ENCODE assay signal across 8 cellular contexts in the genomic region with DNA sequence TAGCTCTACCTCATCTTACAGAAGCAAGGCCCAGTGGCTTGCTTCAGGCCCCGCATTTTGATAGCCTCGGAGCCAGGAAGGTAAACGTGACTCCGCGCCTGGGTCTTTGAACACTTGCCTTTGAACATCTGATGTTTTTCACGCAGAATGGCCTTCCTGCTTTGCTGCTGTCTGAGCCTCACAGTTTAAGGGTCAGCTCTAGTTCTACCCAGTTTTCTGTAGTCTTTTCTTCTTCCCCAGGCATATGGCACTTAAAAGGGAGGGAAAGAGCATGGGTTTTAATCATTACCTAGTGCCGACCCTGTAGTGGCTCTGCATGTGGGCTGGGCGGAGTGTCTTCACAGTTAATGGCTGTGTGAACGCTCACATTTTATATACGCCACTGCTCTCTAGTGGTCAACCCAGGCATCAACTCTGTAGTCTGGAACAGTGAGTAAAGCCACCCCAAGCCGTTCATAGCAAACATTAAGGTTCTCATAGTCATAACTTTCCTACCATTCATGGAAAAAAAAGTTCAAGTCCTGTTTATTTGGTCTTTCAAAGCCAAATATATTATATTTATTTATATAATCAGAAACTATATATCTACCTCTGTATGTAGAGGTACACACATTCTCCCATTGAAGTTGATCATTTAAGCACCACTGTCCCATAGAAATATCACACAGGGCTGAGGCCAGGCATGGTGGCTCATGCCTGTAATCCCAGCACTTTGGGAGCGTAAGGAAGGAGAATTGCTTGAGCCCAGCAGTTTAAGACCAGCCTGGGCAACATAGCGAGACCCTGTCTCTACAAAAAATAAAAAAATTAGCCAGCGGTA.
DNase-seq lines count a peak whose midpoint lies in the region; TF ChIP-seq lines count a peak whose summit lies in the region.

No MANE protein-coding gene starts in this region.

- H3K79me2 ChIP-seq in Loucy (ENCODE audit: insufficient read depth, low read length), result no peaks in the 10 kb centered on the region

- intact Hi-C loops in activated T-helper 2 cell treated with anti-CD3 and anti-CD28 coated beads, Interferon-gamma antibody, Interleukin-2, Interleukin-4, amounts not matched to agents 10 μg/mL and 5 μg/mL and 100 μg/mL, durations not matched to agents 14 hours and 24 hours and 36 hours (cut with micrococcal nuclease), result loop anchor here (1.0 to 10.0 kb wide), 5 partner anchors 82 to 634 kb away; a partner anchor contains a TSS

- H3K9me3 ChIP-seq in HAP-1 (no peaks in the 10 kb centered on the region), Loucy (ENCODE audit: insufficient read depth, low read depth, low read length) (peaks cover 13% of the 10 kb centered on the region; the same call in 1 of the 2 replicates)

- no peaks in the 10 kb centered on the region for H3F3A ChIP-seq in Loucy (ENCODE audit: low read depth)

- in situ Hi-C loops in HAP-1 (cut with MboI; ENCODE audit: low sequenced_read_pairs), result loop anchor here (10.0 kb wide), 1 partner anchor 652 kb away; no protein-coding TSS in a partner anchor

- DNase-seq in GM06990 (ENCODE audit: extremely low read depth, insufficient read length) (peak; percentile 51), HAP-1 (ENCODE audit: low spot score in 2 of 2) (peak; percentile 75 to 81), RPMI8226 (peak; percentile 84), fibroblast of villous mesenchyme (ENCODE audit: low read depth) (peak; percentile 77), osteocyte (ENCODE audit: extremely low spot score, unreplicated experiment) (no peak), type B pancreatic cell (ENCODE audit: extremely low spot score, unreplicated experiment) (peak; percentile 77)
- peak; percentile 69 for DNase-seq in activated T-helper 2 cell treated with anti-CD3 and anti-CD28 coated beads, Interferon-gamma antibody, Interleukin-2, Interleukin-4, amounts not matched to agents 10 μg/mL and 5 μg/mL and 100 μg/mL, durations not matched to agents 14 hours and 24 hours and 36 hours (ENCODE audit: low spot score)

- H3K27ac Mint-ChIP-seq in activated T-helper 2 cell treated with anti-CD3 and anti-CD28 coated beads, Interferon-gamma antibody, Interleukin-2, Interleukin-4, amounts not matched to agents 10 μg/mL and 5 μg/mL and 100 μg/mL, durations not matched to agents 14 hours and 24 hours and 36 hours, result no peak overlapping the region
- H3K27ac Mint-ChIP-seq in osteocyte (ENCODE audit: unreplicated experiment) (no peak overlapping the region), type B pancreatic cell (peak overlapping the region; percentile 59)

- H3K27me3 Mint-ChIP-seq in activated T-helper 2 cell treated with anti-CD3 and anti-CD28 coated beads, Interferon-gamma antibody, Interleukin-2, Interleukin-4, amounts not matched to agents 10 μg/mL and 5 μg/mL and 100 μg/mL, durations not matched to agents 14 hours and 24 hours and 36 hours (ENCODE audit: low read depth), result peaks cover 11% of the 10 kb centered on the region
- H3K27me3 Mint-ChIP-seq in osteocyte (ENCODE audit: unreplicated experiment) (peaks cover 11% of the 10 kb centered on the region), type B pancreatic cell (peaks cover 3% of the 10 kb centered on the region)

- H3K4me1 ChIP-seq in HAP-1 (no peaks in the 10 kb centered on the region), Loucy (ENCODE audit: insufficient read depth, low read length, poor library complexity, severe bottlenecking) (peaks cover 4% of the 10 kb centered on the region)

- peaks cover 10% of the 10 kb centered on the region for H3K36me3 Mint-ChIP-seq in activated T-helper 2 cell treated with anti-CD3 and anti-CD28 coated beads, Interferon-gamma antibody, Interleukin-2, Interleukin-4, amounts not matched to agents 10 μg/mL and 5 μg/mL and 100 μg/mL, durations not matched to agents 14 hours and 24 hours and 36 hours (ENCODE audit: low read depth)
- peaks cover 2% of the 10 kb centered on the region for H3K36me3 Mint-ChIP-seq in osteocyte (ENCODE audit: unreplicated experiment)
- no peaks in the 10 kb centered on the region for H3K36me3 Mint-ChIP-seq in type B pancreatic cell

- peak overlapping the region; percentile 67 for H2AFZ ChIP-seq in Loucy (ENCODE audit: low read length)

- H3K36me3 ChIP-seq in GM06990 (ENCODE audit: control insufficient read depth, insufficient read depth, low read length), result no peaks in the 10 kb centered on the region
- H3K36me3 ChIP-seq in HAP-1 (replicated peaks), result no peaks in the 10 kb centered on the region
- no peaks in the 10 kb centered on the region for H3K36me3 ChIP-seq in Loucy (ENCODE audit: insufficient read depth, low read length)

- H3K4me3 ChIP-seq in GM06990 (replicated peaks; ENCODE audit: low read depth, low read length) (no peak overlapping the region), HAP-1 (no peak overlapping the region), Loucy (ENCODE audit: low read length, poor library complexity, severe bottlenecking) (no peak overlapping the region), fibroblast of villous mesenchyme (ENCODE audit: low read depth, low read length) (no peak overlapping the region)

- H3K4me3 Mint-ChIP-seq in activated T-helper 2 cell treated with anti-CD3 and anti-CD28 coated beads, Interferon-gamma antibody, Interleukin-2, Interleukin-4, amounts not matched to agents 10 μg/mL and 5 μg/mL and 100 μg/mL, durations not matched to agents 14 hours and 24 hours and 36 hours (ENCODE audit: low read depth), result no peak overlapping the region
- H3K4me3 Mint-ChIP-seq in osteocyte (ENCODE audit: unreplicated experiment), result no peak overlapping the region
- no peak overlapping the region for H3K4me3 Mint-ChIP-seq in type B pancreatic cell

- H3K9ac ChIP-seq in Loucy (ENCODE audit: low read depth, low read length, poor library complexity, severe bottlenecking), result no peak overlapping the region

- H4K20me1 ChIP-seq in Loucy (ENCODE audit: insufficient read depth, low read length, poor library complexity, severe bottlenecking), result no peaks in the 10 kb centered on the region

- H3K9me2 ChIP-seq in Loucy (replicated peaks; ENCODE audit: low read depth, low read length), result no peaks in the 10 kb centered on the region

- TF ChIP-seq CTCF in GM06990 (IDR thresholded peaks at IDR 0.05; ENCODE audit: insufficient read depth, low read length, poor library complexity, severe bottlenecking), result peak; percentile 76
- TF ChIP-seq CTCF in Loucy (conservative IDR thresholded peaks at IDR 0.05; ENCODE audit: low read length), result peak; percentile 89
- TF ChIP-seq CTCF in fibroblast of villous mesenchyme (IDR thresholded peaks at IDR 0.05; ENCODE audit: insufficient read depth, low read depth, low read length), result peak; percentile 92
- peak; percentile 88 for TF ChIP-seq CTCF in osteocyte (IDR thresholded peaks at IDR 0.05)
- peak; percentile 91 for TF ChIP-seq CTCF in type B pancreatic cell (conservative IDR thresholded peaks at IDR 0.05)

- H3K9me3 Mint-ChIP-seq in activated T-helper 2 cell treated with anti-CD3 and anti-CD28 coated beads, Interferon-gamma antibody, Interleukin-2, Interleukin-4, amounts not matched to agents 10 μg/mL and 5 μg/mL and 100 μg/mL, durations not matched to agents 14 hours and 24 hours and 36 hours, result peaks cover 29% of the 10 kb centered on the region
- H3K9me3 Mint-ChIP-seq in osteocyte (ENCODE audit: unreplicated experiment) (peaks cover 25% of the 10 kb centered on the region), type B pancreatic cell (peaks cover 13% of the 10 kb centered on the region)

- H3K27me3 ChIP-seq in GM06990 (replicated peaks; ENCODE audit: control insufficient read depth, insufficient read depth, low read length), result no peaks in the 10 kb centered on the region
- H3K27me3 ChIP-seq in HAP-1 (ENCODE audit: low read depth), result no peaks in the 10 kb centered on the region
- H3K27me3 ChIP-seq in Loucy (ENCODE audit: insufficient read depth, low read length, poor library complexity, severe bottlenecking), result no peaks in the 10 kb centered on the region

- H3K4me1 Mint-ChIP-seq in activated T-helper 2 cell treated with anti-CD3 and anti-CD28 coated beads, Interferon-gamma antibody, Interleukin-2, Interleukin-4, amounts not matched to agents 10 μg/mL and 5 μg/mL and 100 μg/mL, durations not matched to agents 14 hours and 24 hours and 36 hours (ENCODE audit: low read depth), result peaks cover 5% of the 10 kb centered on the region
- H3K4me1 Mint-ChIP-seq in osteocyte (ENCODE audit: unreplicated experiment) (peaks cover 4% of the 10 kb centered on the region), type B pancreatic cell (ENCODE audit: unreplicated experiment) (peaks cover 4% of the 10 kb centered on the region)

- H3K4me2 ChIP-seq in Loucy (ENCODE audit: low read depth, low read length, poor library complexity, severe bottlenecking), result peak overlapping the region; percentile 18
